In genomic region chr18:13283746-13284145, GRCh38 we compare ENCODE assay signal across 19 cellular contexts.
DNase-seq lines count a peak whose midpoint lies in the region; ATAC-seq and TF ChIP-seq lines count a peak whose summit lies in the region.
"Had no signal": no experiment of that assay in that cellular context is flagged by ENCODE, and none has a peak within 500 bp of the region (broad histone marks: within the 10 kb centered on the region; RNA-seq: fewer than 3 reads in every experiment).

No MANE protein-coding gene starts in this region.

- H2BK5ac ChIP-seq in H9 (ENCODE audit: insufficient read length, low read length): no peak overlapping the region

- H2BK12ac ChIP-seq in H9 (ENCODE audit: insufficient read length, low read depth, low read length): no peak overlapping the region

- POLR2A ChIA-PET in activated CD4-positive, alpha-beta T cell treated with anti-CD3 and anti-CD28 coated beads, Interleukin-2, amount 10 ng/mL, durations not matched to agents 7 days and 5 days (lab: Charles Lee): no interaction called here

- no peak overlapping the region for H2BK120ac ChIP-seq in H9 (ENCODE audit: low read depth, low read length, poor library complexity, severe bottlenecking)

- H3K79me2 ChIP-seq in H9 (ENCODE audit: insufficient read depth, low read length): no peaks in the 10 kb centered on the region

- H4K5ac ChIP-seq in H9 (ENCODE audit: insufficient read length, low read depth, low read length): no peak overlapping the region

- H3K36me3 Mint-ChIP-seq in activated CD4-positive, alpha-beta T cell treated with anti-CD3 and anti-CD28 coated beads, Interleukin-2, amount 10 ng/mL, durations not matched to agents 7 days and 5 days (ENCODE audit: low read depth): peaks cover 24% of the 10 kb centered on the region
- peaks cover 26% of the 10 kb centered on the region for H3K36me3 Mint-ChIP-seq in activated T-helper 17 cell treated with anti-CD3 and anti-CD28 coated beads, Interleukin-2, amount 50 U/mL, for 72 hours (ENCODE audit: low read depth)
- H3K36me3 Mint-ChIP-seq in effector memory CD8-positive, alpha-beta T cell (ENCODE audit: insufficient read depth): no peaks in the 10 kb centered on the region
- H3K36me3 Mint-ChIP-seq in H9 (ENCODE audit: insufficient read depth in 1 of 3, low read depth in 3 of 3): peaks cover 2 to 4% (median 2%) of the 10 kb centered on the region in 3 experiments; a peak in 3 of 7 replicates

- WGBS in H9 (ENCODE audit: extremely low coverage, insufficient read length, low lambda C conversion rate): no CpG with 5 or more reads among the region's 7 CpGs

- peaks cover 5% of the 10 kb centered on the region for H3K36me3 ChIP-seq in muscle layer of colon (ENCODE audit: insufficient read depth, low read length)

- no peak overlapping the region for H2AK5ac ChIP-seq in H9 (ENCODE audit: insufficient read length, low read length)

- H3K4me1 ChIP-seq in muscle layer of colon (ENCODE audit: insufficient read depth, low read length) (peaks cover 18% of the 10 kb centered on the region), H9 (ENCODE audit: insufficient read depth, low read length) (no peaks in the 10 kb centered on the region)
- H3K4me1 ChIP-seq: A549 had no signal

- no peak overlapping the region for H2AFZ ChIP-seq in H9 (ENCODE audit: low read length)

- no peaks in the 10 kb centered on the region for H4K20me1 ChIP-seq in H9 (ENCODE audit: control insufficient read depth, insufficient read depth, insufficient read length)

- no peak overlapping the region for H4K91ac ChIP-seq in H9 (ENCODE audit: insufficient read length, low read depth, low read length)

- H3K9ac ChIP-seq in muscle layer of colon (ENCODE audit: low read length) (no peak overlapping the region), H9 (ENCODE audit: extremely low read depth, insufficient read length, low read length) (no peak overlapping the region)

- CTCF ChIA-PET in activated CD4-positive, alpha-beta T cell treated with anti-CD3 and anti-CD28 coated beads, Interleukin-2, amount 10 ng/mL, durations not matched to agents 7 days and 5 days (lab: Charles Lee): no interaction called here

- H3K18ac ChIP-seq in H9 (ENCODE audit: insufficient read length, low read depth, low read length): no peak overlapping the region

- no peak overlapping the region for H3T11ph ChIP-seq in H9 (ENCODE audit: low read length)

- H3K27me3 ChIP-seq in muscle layer of colon (ENCODE audit: control insufficient read depth in 1 of 2, insufficient read depth in 2 of 2, low read length in 2 of 2) (no peaks in the 10 kb centered on the region), H9 (ENCODE audit: insufficient read depth, low read length) (no peaks in the 10 kb centered on the region)

- H4K8ac ChIP-seq in H9 (replicated peaks; ENCODE audit: insufficient read length, low read depth, low read length): no peak overlapping the region

- no peak overlapping the region for H2BK20ac ChIP-seq in H9 (ENCODE audit: low read depth, low read length, poor library complexity, severe bottlenecking)

- H3K9me3 ChIP-seq in muscle layer of colon (ENCODE audit: low read length) (no peaks in the 10 kb centered on the region), H9 (ENCODE audit: control insufficient read depth, low read depth, low read length) (no peaks in the 10 kb centered on the region)
- H3K9me3 ChIP-seq: A549 had no signal

- ATAC-seq in activated T-helper 17 cell treated with anti-CD3 and anti-CD28 coated beads, Interleukin-2, amount 50 U/mL, for 72 hours (replicated peaks): no peak
- ATAC-seq in effector memory CD8-positive, alpha-beta T cell (replicated peaks): no peak
- no peak for ATAC-seq in GM21737 (IDR thresholded peaks at IDR 0.05; ENCODE audit: unreplicated experiment)
- ATAC-seq: A549, GM12878 had no signal

- H3K27ac Mint-ChIP-seq in activated CD4-positive, alpha-beta T cell treated with anti-CD3 and anti-CD28 coated beads, Interleukin-2, amount 10 ng/mL, durations not matched to agents 7 days and 5 days: peak overlapping the region; percentile 20
- H3K27ac Mint-ChIP-seq in activated T-helper 17 cell treated with anti-CD3 and anti-CD28 coated beads, Interleukin-2, amount 50 U/mL, for 72 hours: peak overlapping the region; percentile 77
- peak overlapping the region in 1 of 2 donors; percentile 15 for H3K27ac Mint-ChIP-seq in effector memory CD8-positive, alpha-beta T cell
- H3K27ac Mint-ChIP-seq in H9: no peak overlapping the region; a peak in 1 of 7 replicates

- H3K9me3 Mint-ChIP-seq in activated CD4-positive, alpha-beta T cell treated with anti-CD3 and anti-CD28 coated beads, Interleukin-2, amount 10 ng/mL, durations not matched to agents 7 days and 5 days: peaks cover 15% of the 10 kb centered on the region
- no peaks in the 10 kb centered on the region for H3K9me3 Mint-ChIP-seq in activated T-helper 17 cell treated with anti-CD3 and anti-CD28 coated beads, Interleukin-2, amount 50 U/mL, for 72 hours
- H3K9me3 Mint-ChIP-seq in effector memory CD8-positive, alpha-beta T cell: no peaks in the 10 kb centered on the region
- H3K9me3 Mint-ChIP-seq in H9: peaks cover 0 to 2% of the 10 kb centered on the region in 2 experiments; a peak in 2 of 5 replicates

- H3K4ac ChIP-seq in H9 (ENCODE audit: low read depth, low read length): no peak overlapping the region

- no peaks in the 10 kb centered on the region for H3K79me1 ChIP-seq in H9 (ENCODE audit: insufficient read depth, low read depth, low read length, poor library complexity, severe bottlenecking)

- H3K14ac ChIP-seq in H9 (ENCODE audit: insufficient read depth, low read length): no peak overlapping the region

- no peak overlapping the region for H2BK15ac ChIP-seq in H9 (ENCODE audit: low read depth, low read length)

- H3K23ac ChIP-seq in H9 (ENCODE audit: insufficient read length, low read depth, low read length): no peak overlapping the region

- no peaks in the 10 kb centered on the region for H3K27me3 Mint-ChIP-seq in activated CD4-positive, alpha-beta T cell treated with anti-CD3 and anti-CD28 coated beads, Interleukin-2, amount 10 ng/mL, durations not matched to agents 7 days and 5 days
- H3K27me3 Mint-ChIP-seq in activated T-helper 17 cell treated with anti-CD3 and anti-CD28 coated beads, Interleukin-2, amount 50 U/mL, for 72 hours: no peaks in the 10 kb centered on the region
- peaks cover 35 to 66% of the 10 kb centered on the region in 2 donors for H3K27me3 Mint-ChIP-seq in effector memory CD8-positive, alpha-beta T cell
- H3K27me3 Mint-ChIP-seq in H9 (ENCODE audit: low read depth): no peaks in the 10 kb centered on the region; the same call in 1 of the 2 replicates

- peak overlapping the region; percentile 19 for H3K4me3 Mint-ChIP-seq in activated CD4-positive, alpha-beta T cell treated with anti-CD3 and anti-CD28 coated beads, Interleukin-2, amount 10 ng/mL, durations not matched to agents 7 days and 5 days
- H3K4me3 Mint-ChIP-seq in activated T-helper 17 cell treated with anti-CD3 and anti-CD28 coated beads, Interleukin-2, amount 50 U/mL, for 72 hours: peak overlapping the region; percentile 66
- peak overlapping the region in 1 of 2 donors; percentile 60 for H3K4me3 Mint-ChIP-seq in effector memory CD8-positive, alpha-beta T cell
- no peak overlapping the region for H3K4me3 Mint-ChIP-seq in H9

- peaks cover 67% of the 10 kb centered on the region for H3K4me1 Mint-ChIP-seq in activated CD4-positive, alpha-beta T cell treated with anti-CD3 and anti-CD28 coated beads, Interleukin-2, amount 10 ng/mL, durations not matched to agents 7 days and 5 days
- peaks cover 48% of the 10 kb centered on the region for H3K4me1 Mint-ChIP-seq in activated T-helper 17 cell treated with anti-CD3 and anti-CD28 coated beads, Interleukin-2, amount 50 U/mL, for 72 hours
- peaks cover 20% of the 10 kb centered on the region in 2 donors for H3K4me1 Mint-ChIP-seq in effector memory CD8-positive, alpha-beta T cell (ENCODE audit: low read depth in 2 of 2)
- H3K4me1 Mint-ChIP-seq in H9: peaks cover 11 to 14% of the 10 kb centered on the region in 2 experiments

- peak overlapping the region; percentile 3 for H3K27ac ChIP-seq in muscle layer of colon (ENCODE audit: low read depth, low read length)
- H3K27ac ChIP-seq in H9 (ENCODE audit: insufficient read length, low read depth, low read length): no peak overlapping the region
- H3K27ac ChIP-seq: A549, C4-2B, RWPE1 had no signal

- DNase-seq in activated CD4-positive, alpha-beta T cell treated with anti-CD3 and anti-CD28 coated beads, Interleukin-2, amount 10 ng/mL, durations not matched to agents 7 days and 5 days: no peak
- DNase-seq in activated CD4-positive, alpha-beta T cell treated with anti-CD3 and anti-CD28 coated beads for 48 hours: no peak
- no peak for DNase-seq in effector memory CD8-positive, alpha-beta T cell
- DNase-seq in NAMALWA (ENCODE audit: low spot score) (no peak), H9 (no peak)
- DNase-seq: DMS79; NCI-H1048; NCI-H146; NCI-H2081 treated with DMSO at 0.1 percent for 48 hours; NCI-H226; NCI-H526; NK-92 treated with Interleukin-12 subunit alpha and Interleukin-12 subunit beta, amount 100 ng/mL, for 24 hours had no signal

- H3K4me3 ChIP-seq in muscle layer of colon (ENCODE audit: low read depth in 1 of 2, low read length in 2 of 2): peak overlapping the region in 1 of 2 donors; percentile 37
- H3K4me3 ChIP-seq: A549, GM12878 had no signal

- no peak overlapping the region for H3K56ac ChIP-seq in H9 (ENCODE audit: insufficient read length, low read depth, low read length)

- H3K4me2 ChIP-seq in H9 (ENCODE audit: insufficient read depth, insufficient read length, low read length): no peak overlapping the region
- H3K4me2 ChIP-seq: A549 had no signal

- TF ChIP-seq CTCF in H9 (conservative IDR thresholded peaks at IDR 0.05): no peak

- H3K23me2 ChIP-seq in H9 (ENCODE audit: insufficient read length, low read depth, low read length, poor library complexity, severe bottlenecking): no peaks in the 10 kb centered on the region

Comparison
In these comparisons a context has a peak if more than half of its experiments do, and no peak if none do; other contexts are left out.
1. H3K27ac Mint-ChIP-seq: peak in activated CD4-positive, alpha-beta T cell treated with anti-CD3 and anti-CD28 coated beads, Interleukin-2, amount 10 ng/mL, durations not matched to agents 7 days and 5 days (single experiment) and activated T-helper 17 cell treated with anti-CD3 and anti-CD28 coated beads, Interleukin-2, amount 50 U/mL, for 72 hours (single experiment); none in H9 (0 of 3).
2. H3K4me3 Mint-ChIP-seq: peak in activated CD4-positive, alpha-beta T cell treated with anti-CD3 and anti-CD28 coated beads, Interleukin-2, amount 10 ng/mL, durations not matched to agents 7 days and 5 days (single experiment) and activated T-helper 17 cell treated with anti-CD3 and anti-CD28 coated beads, Interleukin-2, amount 50 U/mL, for 72 hours (single experiment); none in H9 (0 of 2).